In genomic region chr11:57499413-57499982, GRCh38 we compare ENCODE assay signal across 1 cellular context.
TF ChIP-seq lines count a peak whose summit lies in the region.

No MANE protein-coding gene starts in this region.

TF ChIP-seq in K562, 482 proteins besides CTCF, POLR2A, EP300 and RAD21 (continued from another document):
- TF ChIP-seq, protein P1, sequence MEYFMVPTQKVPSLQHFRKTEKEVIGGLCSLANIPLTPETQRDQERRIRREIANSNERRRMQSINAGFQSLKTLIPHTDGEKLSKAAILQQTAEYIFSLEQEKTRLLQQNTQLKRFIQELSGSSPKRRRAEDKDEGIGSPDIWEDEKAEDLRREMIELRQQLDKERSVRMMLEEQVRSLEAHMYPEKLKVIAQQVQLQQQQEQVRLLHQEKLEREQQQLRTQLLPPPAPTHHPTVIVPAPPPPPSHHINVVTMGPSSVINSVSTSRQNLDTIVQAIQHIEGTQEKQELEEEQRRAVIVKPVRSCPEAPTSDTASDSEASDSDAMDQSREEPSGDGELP (CRISPR knock-in tag; IDR thresholded peaks at IDR 0.05; ENCODE audit: borderline replicate concordance): peak; percentile 77; the same call in 1 of the 2 replicates
- TF ChIP-seq CBX5 (IDR thresholded peaks at IDR 0.05; ENCODE audit: borderline replicate concordance, low read depth): no peak
- peak; percentile 87 for TF ChIP-seq NFIC (IDR thresholded peaks at IDR 0.05)
- no peak for TF ChIP-seq MCM3 (IDR thresholded peaks at IDR 0.05)
- TF ChIP-seq CUX1 (CRISPR knock-in tag; IDR thresholded peaks at IDR 0.05): no peak
- TF ChIP-seq HMGN3 (IDR thresholded peaks at IDR 0.05; ENCODE audit: borderline replicate concordance, extremely low read depth, insufficient read length, low read depth, low read length): peak; percentile 73
- TF ChIP-seq POLR2G (IDR thresholded peaks at IDR 0.05; ENCODE audit: low read depth, low read length): peak; percentile 68
- no peak for TF ChIP-seq SMAD3 (CRISPR knock-in tag; conservative IDR thresholded peaks at IDR 0.05)
- 0 out of 2 replicates have a peak, but pooled peaks have one; percentile 43 for TF ChIP-seq FOXP4 (CRISPR knock-in tag; IDR thresholded peaks at IDR 0.05; ENCODE audit: borderline replicate concordance)
- TF ChIP-seq USF1 (CRISPR knock-in tag; IDR thresholded peaks at IDR 0.05): 0 out of 2 replicates have a peak, but pooled peaks have one; percentile 14
- peak in 1 of 2 experiments; percentile 56; a peak in 2 of 4 replicates for TF ChIP-seq RCOR1 (IDR thresholded peaks at IDR 0.05; ENCODE audit: borderline replicate concordance in 1 of 2, low read depth in 2 of 2, low read length in 2 of 2)
- TF ChIP-seq NFRKB (IDR thresholded peaks at IDR 0.05; ENCODE audit: low read depth): no peak
- TF ChIP-seq MCM7 (IDR thresholded peaks at IDR 0.05): no peak
- peak; percentile 24 for TF ChIP-seq RBM25 (IDR thresholded peaks at IDR 0.05; ENCODE audit: low read depth, low read length, severe bottlenecking)
- peak; percentile 71 for TF ChIP-seq SP1 (CRISPR knock-in tag; IDR thresholded peaks at IDR 0.05)
- no peak for TF ChIP-seq ZNF354B (CRISPR knock-in tag; IDR thresholded peaks at IDR 0.05)
- TF ChIP-seq ZFPM2 (CRISPR knock-in tag; IDR thresholded peaks at IDR 0.05): no peak
- no peak; the same call in 1 of the 2 replicates for TF ChIP-seq CREM (IDR thresholded peaks at IDR 0.05; ENCODE audit: low read depth)
- 0 out of 2 replicates have a peak, but pooled peaks have one; percentile 34 for TF ChIP-seq XRCC5 (IDR thresholded peaks at IDR 0.05; ENCODE audit: low read depth, low read length)
- no peak for TF ChIP-seq SMAD4 (CRISPR knock-in tag; conservative IDR thresholded peaks at IDR 0.05)
- peak; percentile 20; the same call in 1 of the 2 replicates for TF ChIP-seq JUN (IDR thresholded peaks at IDR 0.05; ENCODE audit: borderline replicate concordance, low read depth, low read length)
- TF ChIP-seq JUN (CRISPR knock-in tag; IDR thresholded peaks at IDR 0.05; ENCODE audit: borderline replicate concordance): no peak
- TF ChIP-seq PRPF4 (IDR thresholded peaks at IDR 0.05; ENCODE audit: insufficient read depth, low read depth, low read length, poor library complexity, severe bottlenecking): no peak
- no peak for TF ChIP-seq ZZZ3 (IDR thresholded peaks at IDR 0.05)
- TF ChIP-seq, protein P2, sequence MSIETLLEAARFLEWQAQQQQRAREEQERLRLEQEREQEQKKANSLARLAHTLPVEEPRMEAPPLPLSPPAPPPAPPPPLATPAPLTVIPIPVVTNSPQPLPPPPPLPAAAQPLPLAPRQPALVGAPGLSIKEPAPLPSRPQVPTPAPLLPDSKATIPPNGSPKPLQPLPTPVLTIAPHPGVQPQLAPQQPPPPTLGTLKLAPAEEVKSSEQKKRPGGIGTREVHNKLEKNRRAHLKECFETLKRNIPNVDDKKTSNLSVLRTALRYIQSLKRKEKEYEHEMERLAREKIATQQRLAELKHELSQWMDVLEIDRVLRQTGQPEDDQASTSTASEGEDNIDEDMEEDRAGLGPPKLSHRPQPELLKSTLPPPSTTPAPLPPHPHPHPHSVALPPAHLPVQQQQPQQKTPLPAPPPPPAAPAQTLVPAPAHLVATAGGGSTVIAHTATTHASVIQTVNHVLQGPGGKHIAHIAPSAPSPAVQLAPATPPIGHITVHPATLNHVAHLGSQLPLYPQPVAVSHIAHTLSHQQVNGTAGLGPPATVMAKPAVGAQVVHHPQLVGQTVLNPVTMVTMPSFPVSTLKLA (conservative IDR thresholded peaks at IDR 0.05): 0 out of 4 replicates have a peak, but pooled peaks of 1 of the 2 experiments have one; percentile 46
- TF ChIP-seq, protein P3, sequence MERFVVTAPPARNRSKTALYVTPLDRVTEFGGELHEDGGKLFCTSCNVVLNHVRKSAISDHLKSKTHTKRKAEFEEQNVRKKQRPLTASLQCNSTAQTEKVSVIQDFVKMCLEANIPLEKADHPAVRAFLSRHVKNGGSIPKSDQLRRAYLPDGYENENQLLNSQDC (CRISPR knock-in tag; IDR thresholded peaks at IDR 0.05): no peak
- no peak for TF ChIP-seq CEBPG (CRISPR knock-in tag; IDR thresholded peaks at IDR 0.05)
- no peak for TF ChIP-seq CEBPG (tag; conservative IDR thresholded peaks at IDR 0.05 in 1 of 2, IDR thresholded peaks at IDR 0.05 in 1 of 2)
- no peak for TF ChIP-seq KLF13 (tag; IDR thresholded peaks at IDR 0.05; ENCODE audit: borderline replicate concordance, low read depth)
- TF ChIP-seq ZC3H11A (IDR thresholded peaks at IDR 0.05; ENCODE audit: low read depth, low read length): no peak
- TF ChIP-seq ZNF445 (CRISPR knock-in tag; IDR thresholded peaks at IDR 0.05; ENCODE audit: low read depth): no peak
- no peak for TF ChIP-seq SPI1 (IDR thresholded peaks at IDR 0.05; ENCODE audit: borderline replicate concordance, low read depth, low read length)
- TF ChIP-seq PHF8 (IDR thresholded peaks at IDR 0.05; ENCODE audit: borderline replicate concordance, low read length): no peak
